In the genomic region with DNA sequence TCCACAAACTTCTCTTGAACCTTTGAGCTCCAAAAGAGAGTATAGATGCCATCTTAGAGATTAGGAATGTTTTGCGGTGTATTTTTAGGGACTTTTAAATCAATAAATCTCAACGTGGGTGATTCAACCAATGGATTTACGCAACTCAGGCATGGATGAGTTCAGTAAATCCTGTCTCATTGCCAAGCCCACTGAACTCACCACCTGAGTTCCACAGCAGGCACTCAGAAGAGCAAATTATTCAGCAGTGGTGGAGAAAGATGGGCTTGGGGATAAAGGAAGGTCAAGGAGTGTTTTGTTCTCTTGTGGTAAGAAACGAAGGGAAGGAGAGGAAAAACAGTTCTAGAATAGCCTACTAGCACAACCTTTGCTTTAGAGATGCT, we compare ENCODE assay signal across 19 cellular contexts.
DNase-seq lines count a peak whose midpoint lies in the region; ATAC-seq and TF ChIP-seq lines count a peak whose summit lies in the region.
"Had no signal": no experiment of that assay in that cellular context is flagged by ENCODE, and none has a peak within 500 bp of the region (broad histone marks: within the 10 kb centered on the region; RNA-seq: fewer than 3 reads in every experiment).

No MANE protein-coding gene starts in this region.

- in situ Hi-C loops in brain microvascular endothelial cell (cut with HindIII; ENCODE audit: low pct_ligation_motif_present, low sequenced_read_pairs): no loop called here

- peak overlapping the region; percentile 19; the same call in 1 of the 2 replicates for H3K27ac Mint-ChIP-seq in WTC11
- H3K27ac Mint-ChIP-seq in nephron progenitor cell: peak overlapping the region; percentile 64
- no peak overlapping the region for H3K27ac Mint-ChIP-seq in activated T-cell treated with anti-CD3 and anti-CD28 coated beads, Interleukin-2, amount 50 U/mL, for 24 hours
- H3K27ac Mint-ChIP-seq: CD4-positive, alpha-beta memory T cell had no signal

- H3K27me3 ChIP-seq in brain microvascular endothelial cell (replicated peaks): no peaks in the 10 kb centered on the region
- H3K27me3 ChIP-seq: BLaER1, Peyer's patch had no signal

- no peak for ATAC-seq in WTC11
- ATAC-seq: A549 had no signal

- H3K27me3 Mint-ChIP-seq in WTC11 (ENCODE audit: low read depth): no peaks in the 10 kb centered on the region
- H3K27me3 Mint-ChIP-seq in nephron progenitor cell (ENCODE audit: low read depth, poor library complexity): no peaks in the 10 kb centered on the region
- H3K27me3 Mint-ChIP-seq in activated T-cell treated with anti-CD3 and anti-CD28 coated beads, Interleukin-2, amount 50 U/mL, for 24 hours: peaks cover 30% of the 10 kb centered on the region

- TF ChIP-seq CTCF in WTC11 (IDR thresholded peaks at IDR 0.05) (no peak), epithelial cell of esophagus (IDR thresholded peaks at IDR 0.05; ENCODE audit: insufficient read depth, low read depth, low read length, missing control alignments) (no peak), nephron progenitor cell (IDR thresholded peaks at IDR 0.05) (no peak), brain microvascular endothelial cell (IDR thresholded peaks at IDR 0.05; ENCODE audit: low read depth, low read length, missing control alignments) (no peak)

- H3K27ac ChIP-seq in caudate nucleus (ENCODE audit: low read depth, low read length) (no peak overlapping the region), brain microvascular endothelial cell (no peak overlapping the region)
- H3K27ac ChIP-seq: A549, BLaER1, Peyer's patch, SK-N-MC had no signal

- H3K9me3 Mint-ChIP-seq in WTC11: peaks cover 14% of the 10 kb centered on the region
- peaks cover 8% of the 10 kb centered on the region for H3K9me3 Mint-ChIP-seq in nephron progenitor cell
- no peaks in the 10 kb centered on the region for H3K9me3 Mint-ChIP-seq in activated T-cell treated with anti-CD3 and anti-CD28 coated beads, Interleukin-2, amount 50 U/mL, for 24 hours

- H3K4me1 Mint-ChIP-seq in WTC11 (peaks cover 42% of the 10 kb centered on the region), nephron progenitor cell (peaks cover 31% of the 10 kb centered on the region)
- H3K4me1 Mint-ChIP-seq in activated T-cell treated with anti-CD3 and anti-CD28 coated beads, Interleukin-2, amount 50 U/mL, for 24 hours (ENCODE audit: low read depth): peaks cover 15% of the 10 kb centered on the region
- H3K4me1 Mint-ChIP-seq: CD4-positive, alpha-beta memory T cell had no signal

- peak; percentile 22 for DNase-seq in ELR (ENCODE audit: low read depth)
- no peak for DNase-seq in WTC11 (ENCODE audit: low spot score)
- peak; percentile 58 for DNase-seq in epithelial cell of esophagus (ENCODE audit: low read depth)
- no peak for DNase-seq in nephron progenitor cell
- DNase-seq in activated T-cell treated with anti-CD3 and anti-CD28 coated beads, Interleukin-2, amount 50 U/mL, for 24 hours: no peak
- DNase-seq in caudate nucleus (lab: John Stamatoyannopoulos, UW): no peak
- DNase-seq in RKO (ENCODE audit: low spot score): no peak
- no peak for DNase-seq in brain microvascular endothelial cell
- DNase-seq: Calu3; CD4-positive, alpha-beta memory T cell; H7; NCI-H1105; NCI-H1694; NCI-H2081 treated with DMSO at 0.1 percent for 48 hours; Peyer's patch; Right ventricle myocardium superior had no signal

- no peaks in the 10 kb centered on the region for H3K36me3 ChIP-seq in brain microvascular endothelial cell (replicated peaks)
- H3K36me3 ChIP-seq: BLaER1, Peyer's patch had no signal

- POLR2A ChIA-PET in WTC11 (lab: Charles Lee): no interaction called here

- H3K4me3 Mint-ChIP-seq in WTC11: no peak overlapping the region
- no peak overlapping the region for H3K4me3 Mint-ChIP-seq in nephron progenitor cell
- H3K4me3 Mint-ChIP-seq in activated T-cell treated with anti-CD3 and anti-CD28 coated beads, Interleukin-2, amount 50 U/mL, for 24 hours: no peak overlapping the region
- H3K4me3 Mint-ChIP-seq: CD4-positive, alpha-beta memory T cell had no signal

- H3K4me3 ChIP-seq in epithelial cell of esophagus (ENCODE audit: low read length) (no peak overlapping the region), brain microvascular endothelial cell (ENCODE audit: low read depth, low read length) (no peak overlapping the region)
- H3K4me3 ChIP-seq: A549, BLaER1, Peyer's patch, SK-N-MC had no signal

- CTCF ChIA-PET in WTC11 (lab: Charles Lee): no interaction called here

- H3K36me3 Mint-ChIP-seq in WTC11 (peaks cover 8% of the 10 kb centered on the region), nephron progenitor cell (ENCODE audit: low read depth) (no peaks in the 10 kb centered on the region)
- no peaks in the 10 kb centered on the region for H3K36me3 Mint-ChIP-seq in activated T-cell treated with anti-CD3 and anti-CD28 coated beads, Interleukin-2, amount 50 U/mL, for 24 hours (ENCODE audit: low read depth)
- H3K36me3 Mint-ChIP-seq: CD4-positive, alpha-beta memory T cell had no signal

TF ChIP-seq in WTC11, 78 proteins besides CTCF, POLR2A, EP300 and RAD21:
- TF ChIP-seq, protein P1, sequence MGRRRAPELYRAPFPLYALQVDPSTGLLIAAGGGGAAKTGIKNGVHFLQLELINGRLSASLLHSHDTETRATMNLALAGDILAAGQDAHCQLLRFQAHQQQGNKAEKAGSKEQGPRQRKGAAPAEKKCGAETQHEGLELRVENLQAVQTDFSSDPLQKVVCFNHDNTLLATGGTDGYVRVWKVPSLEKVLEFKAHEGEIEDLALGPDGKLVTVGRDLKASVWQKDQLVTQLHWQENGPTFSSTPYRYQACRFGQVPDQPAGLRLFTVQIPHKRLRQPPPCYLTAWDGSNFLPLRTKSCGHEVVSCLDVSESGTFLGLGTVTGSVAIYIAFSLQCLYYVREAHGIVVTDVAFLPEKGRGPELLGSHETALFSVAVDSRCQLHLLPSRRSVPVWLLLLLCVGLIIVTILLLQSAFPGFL (CRISPR knock-in tag; IDR thresholded peaks at IDR 0.05; ENCODE audit: borderline replicate concordance): no peak
- TF ChIP-seq, protein P2, sequence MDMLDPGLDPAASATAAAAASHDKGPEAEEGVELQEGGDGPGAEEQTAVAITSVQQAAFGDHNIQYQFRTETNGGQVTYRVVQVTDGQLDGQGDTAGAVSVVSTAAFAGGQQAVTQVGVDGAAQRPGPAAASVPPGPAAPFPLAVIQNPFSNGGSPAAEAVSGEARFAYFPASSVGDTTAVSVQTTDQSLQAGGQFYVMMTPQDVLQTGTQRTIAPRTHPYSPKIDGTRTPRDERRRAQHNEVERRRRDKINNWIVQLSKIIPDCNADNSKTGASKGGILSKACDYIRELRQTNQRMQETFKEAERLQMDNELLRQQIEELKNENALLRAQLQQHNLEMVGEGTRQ (CRISPR knock-in tag; IDR thresholded peaks at IDR 0.05): no peak
- no peak for TF ChIP-seq FOXJ3 (CRISPR knock-in tag; IDR thresholded peaks at IDR 0.05; ENCODE audit: borderline replicate concordance)
- no peak for TF ChIP-seq KAT7 (CRISPR knock-in tag; IDR thresholded peaks at IDR 0.05; ENCODE audit: borderline replicate concordance)
- TF ChIP-seq, protein P3, sequence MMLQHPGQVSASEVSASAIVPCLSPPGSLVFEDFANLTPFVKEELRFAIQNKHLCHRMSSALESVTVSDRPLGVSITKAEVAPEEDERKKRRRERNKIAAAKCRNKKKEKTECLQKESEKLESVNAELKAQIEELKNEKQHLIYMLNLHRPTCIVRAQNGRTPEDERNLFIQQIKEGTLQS (CRISPR knock-in tag; conservative IDR thresholded peaks at IDR 0.05): no peak
TF ChIP-seq in WTC11: peak in this region for 0.

Comparison
In these comparisons a context has a peak if more than half of its experiments do, and no peak if none do; other contexts are left out.
1. DNase-seq: peak in ELR (single experiment) and epithelial cell of esophagus (single experiment); none in WTC11 (single experiment), nephron progenitor cell (single experiment), activated T-cell treated with anti-CD3 and anti-CD28 coated beads, Interleukin-2, amount 50 U/mL, for 24 hours (single experiment), caudate nucleus (0 of 61), RKO (single experiment) and brain microvascular endothelial cell (single experiment).